ENCODE assay signal across 12 cellular contexts in the genomic region with DNA sequence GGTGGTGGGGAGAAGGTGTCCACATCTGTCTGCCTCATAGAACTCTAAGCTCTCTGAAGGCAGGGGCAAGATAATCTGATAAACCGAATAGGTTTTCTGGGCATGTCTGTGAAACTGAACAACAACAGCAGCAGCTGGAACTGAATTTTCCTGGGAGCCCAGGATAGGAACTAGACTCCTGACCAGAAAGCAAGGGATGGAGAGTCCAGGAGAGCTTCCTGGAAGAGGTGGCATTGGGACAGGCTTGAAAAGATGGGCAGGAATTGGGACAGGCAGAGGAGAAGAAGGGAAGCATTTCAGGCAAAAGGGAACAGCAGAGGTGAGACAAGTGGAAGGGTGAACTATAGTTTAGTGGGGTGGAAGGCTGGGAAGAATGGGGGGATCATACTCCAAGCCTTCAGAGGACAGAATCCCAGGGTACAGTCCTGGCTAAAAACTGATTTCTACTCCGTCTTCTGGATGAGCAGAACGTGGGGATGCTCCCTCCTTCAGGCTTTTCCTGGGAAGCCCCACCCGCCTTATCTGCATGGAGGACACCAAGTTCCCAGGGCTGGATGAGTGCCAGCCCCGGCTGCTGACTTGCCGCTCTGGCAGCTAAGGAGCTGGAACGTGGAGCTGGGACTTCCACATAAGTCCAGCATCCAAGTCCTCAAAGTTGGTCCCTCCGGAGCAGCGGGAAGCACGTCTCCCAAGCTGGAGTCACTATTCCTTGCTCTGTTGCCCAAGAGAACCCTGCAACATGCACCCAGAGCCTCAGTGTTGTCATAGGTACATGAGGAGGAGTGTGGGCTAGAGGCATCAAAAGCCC. TPM values are rescaled to one million over a fixed set of nuclear protein-coding genes. Genes with fewer than 3 reads are reported as not detected.
DNase-seq lines count a peak whose midpoint lies in the region; ATAC-seq and TF ChIP-seq lines count a peak whose summit lies in the region.
"Had no signal": no experiment of that assay in that cellular context is flagged by ENCODE, and none has a peak within 500 bp of the region (broad histone marks: within the 10 kb centered on the region; RNA-seq: fewer than 3 reads in every experiment).

No MANE protein-coding gene starts in this region.

- ATAC-seq in GM19023 (IDR thresholded peaks at IDR 0.05; ENCODE audit: unreplicated experiment) = no peak

- no peaks in the 10 kb centered on the region for H3K36me3 ChIP-seq in adrenal gland (replicated peaks in 1 of 2)

- WGBS in adrenal gland, 4 donors = 24 to 38% (median 28%) methylated on average over 3 to 10 of the region's 10 CpGs

- no peaks in the 10 kb centered on the region for H3K4me1 ChIP-seq in adrenal gland (replicated peaks in 1 of 2)

- H3K9me3 ChIP-seq in adrenal gland (replicated peaks in 1 of 3) = no peaks in the 10 kb centered on the region

- H3K27ac ChIP-seq in adrenal gland = peak overlapping the region in 1 of 5 donors; percentile 11

- DNase-seq in Daoy (ENCODE audit: low read depth) = peak; percentile 56
- peak; percentile 65 to 92 (median 86) for DNase-seq in adrenal gland
- DNase-seq in cardiac septum (ENCODE audit: low spot score) = peak; percentile 85
- DNase-seq in posterior vena cava (ENCODE audit: low spot score) = peak; percentile 97
- no peak for DNase-seq in central memory CD4-positive, alpha-beta T cell
- DNase-seq in Ammon's horn (ENCODE audit: low spot score) = no peak
- no peak for DNase-seq in NOMO-1 treated with DMSO at 0.1 percent for 48 hours (lab: John Stamatoyannopoulos, UW; ENCODE audit: unreplicated experiment)
- DNase-seq: islet precursor cell, Kasumi-1, RPMI8226 had no signal

- no peak overlapping the region for H3K4me3 ChIP-seq in adrenal gland

- TF ChIP-seq POLR2A in adrenal gland (IDR thresholded peaks at IDR 0.05) = no peak

- TF ChIP-seq CTCF in adrenal gland (IDR thresholded peaks at IDR 0.05) = no peak

- peaks cover 13% of the 10 kb centered on the region for H3K27me3 ChIP-seq in adrenal gland

- intact Hi-C loops in adrenal gland (cut with DNase I) = no loop called here
- intact Hi-C loops in cardiac septum (cut with DNase I) = loop anchor here (10.0 kb wide), 1 partner anchor 58 kb away; no protein-coding TSS in a partner anchor
- intact Hi-C loops in posterior vena cava (cut with DNase I) = loop anchor here (5.0 kb wide), 2 partner anchors 39 to 44 kb away; partner anchors contain the start of gene COL27A1 (in 1 of the 2)

RNA-seq across cellular contexts. Expression of gene KIF12, which starts 13.9 kb away (rescaled TPM):
- not detected in 2 replicates for total RNA-seq in Daoy (2014; rRNA removed; shearing (Covaris generic))
- under 1 TPM in 3 of 8 donors, not detected in 5; 0.18 to 0.50 (median 0.41) TPM for total RNA-seq in adrenal gland
- under 1 TPM in 2 of 3 donors, not detected in 1; 0.10 to 0.56 TPM for polyA plus RNA-seq in adrenal gland
- total RNA-seq in cardiac septum = not detected
- total RNA-seq in posterior vena cava = not detected
- total RNA-seq: activated CD8-positive, alpha-beta memory T cell treated with anti-CD3 and anti-CD28 coated beads for 36 hours had no signal

RNA-seq across cellular contexts. Expression of gene AMBP, which starts 34.9 kb away (rescaled TPM):
- 0.91 TPM in 1 of 2 replicates, not detected in the other for total RNA-seq in Daoy (2014; rRNA removed; shearing (Covaris generic))
- total RNA-seq in adrenal gland (1 to 10 TPM in 2 of 8 donors, under 1 TPM in 2, not detected in 4; 0.32 to 2.8 (median 1.6) TPM), cardiac septum (not detected), posterior vena cava (under 1 TPM in 1 of 2 donors, not detected in 1; 0.65 TPM)
- under 1 TPM in 2 of 3 donors, not detected in 1; 0.40 to 0.44 TPM for polyA plus RNA-seq in adrenal gland
- total RNA-seq: activated CD8-positive, alpha-beta memory T cell treated with anti-CD3 and anti-CD28 coated beads for 36 hours had no signal

RNA-seq across cellular contexts. Expression of gene COL27A1, which starts 42.4 kb away (rescaled TPM):
- 6.4 and 7.8 TPM in 2 replicates for total RNA-seq in Daoy (2014; rRNA removed; shearing (Covaris generic))
- 10 to 100 TPM in 5 of 8 donors, 1 to 10 TPM in 3; 3.0 to 28.2 (median 11.9) TPM for total RNA-seq in adrenal gland
- polyA plus RNA-seq in adrenal gland = 10 to 100 TPM in 2 of 3 donors, 1 to 10 TPM in 1; 3.1 to 99.8 (median 15.9) TPM
- 12.8 TPM for total RNA-seq in cardiac septum
- total RNA-seq in posterior vena cava = 1 to 10 TPM; 6.7 to 8.1 TPM

Comparison
In these comparisons a context has a peak if more than half of its experiments do, and no peak if none do; other contexts are left out.
1. DNase-seq: peak in Daoy (single experiment), adrenal gland (7 of 7), cardiac septum (single experiment) and posterior vena cava (single experiment); none in central memory CD4-positive, alpha-beta T cell (single experiment), Ammon's horn (single experiment) and NOMO-1 treated with DMSO at 0.1 percent for 48 hours (single experiment).
2. intact Hi-C loops: an anchor here in cardiac septum (10.0 kb wide) and posterior vena cava (5.0 kb wide); none called in adrenal gland.